ENCODE assay signal across 19 cellular contexts in genomic region chr6:148965287-148965686, GRCh38.
"Had no signal": no experiment of that assay in that cellular context is flagged by ENCODE, and none has a peak within 500 bp of the region (broad histone marks: within the 10 kb centered on the region; RNA-seq: fewer than 3 reads in every experiment).

No MANE protein-coding gene starts in this region.

- H3K4me1 ChIP-seq: foreskin keratinocyte, left lung, pancreas, uterus had no signal

- H3K27me3 ChIP-seq: foreskin keratinocyte, left lung, pancreas, tibial artery, uterus had no signal

- H3K36me3 ChIP-seq: left lung, pancreas, uterus, WERI-Rb-1 had no signal

- H3K4me1 Mint-ChIP-seq: naive thymus-derived CD4-positive, alpha-beta T cell had no signal

- H3K4me3 Mint-ChIP-seq: memory B cell; naive thymus-derived CD4-positive, alpha-beta T cell had no signal

- DNase-seq: activated CD4-positive, alpha-beta T cell treated with anti-CD3 and anti-CD28 coated beads, Interleukin-2, amount 50 U/mL, for 4 hours; activated gamma-delta T cell; central memory CD4-positive, alpha-beta T cell; foreskin keratinocyte; glutamatergic neuron; kidney; naive thymus-derived CD4-positive, alpha-beta T cell; pancreas; stimulated activated CD4-positive, alpha-beta T cell treated with anti-CD3 and anti-CD28 coated beads, Interleukin-12 subunit alpha, Interleukin-12 subunit beta, amount 100 ng/mL, for 4 hours; stimulated activated CD4-positive, alpha-beta T cell treated with anti-CD3 and anti-CD28 coated beads, Interleukin-1b, Interleukin-23, amount 100 ng/mL, for 48 hours; stimulated activated CD8-positive, alpha-beta memory T cell treated with anti-CD3 and anti-CD28 coated beads, Interleukin-4, amount 100 ng/mL, for 48 hours; stimulated activated naive CD4-positive, alpha-beta T cell treated with Interleukin-2 at 50 U/mL for 16 hours; tibial artery; uterus; WERI-Rb-1 had no signal

- H3K36me3 Mint-ChIP-seq: activated naive CD4-positive, alpha-beta T cell treated with anti-CD3 and anti-CD28 coated beads, Interleukin-2, amount 50 U/mL, for 72 hours; naive thymus-derived CD4-positive, alpha-beta T cell had no signal

- H3K9me3 Mint-ChIP-seq: activated naive CD4-positive, alpha-beta T cell treated with anti-CD3 and anti-CD28 coated beads, Interleukin-2, amount 50 U/mL, for 72 hours; memory B cell; naive thymus-derived CD4-positive, alpha-beta T cell had no signal

- H3K9me3 ChIP-seq: left lung, pancreas, tibial artery, uterus had no signal

- ATAC-seq: activated naive CD4-positive, alpha-beta T cell treated with anti-CD3 and anti-CD28 coated beads, Interleukin-2, amount 50 U/mL, for 72 hours; foreskin keratinocyte; left lung; naive thymus-derived CD4-positive, alpha-beta T cell had no signal

- H3K4me3 ChIP-seq: dorsolateral prefrontal cortex, left lung, pancreas, tibial artery, uterus had no signal

- H3K27ac ChIP-seq: dorsolateral prefrontal cortex, foreskin keratinocyte, left lung, pancreas, tibial artery, uterus, WERI-Rb-1 had no signal

- H3K27ac Mint-ChIP-seq: activated naive CD4-positive, alpha-beta T cell treated with anti-CD3 and anti-CD28 coated beads, Interleukin-2, amount 50 U/mL, for 72 hours; memory B cell; naive thymus-derived CD4-positive, alpha-beta T cell had no signal
